In the genomic region with DNA sequence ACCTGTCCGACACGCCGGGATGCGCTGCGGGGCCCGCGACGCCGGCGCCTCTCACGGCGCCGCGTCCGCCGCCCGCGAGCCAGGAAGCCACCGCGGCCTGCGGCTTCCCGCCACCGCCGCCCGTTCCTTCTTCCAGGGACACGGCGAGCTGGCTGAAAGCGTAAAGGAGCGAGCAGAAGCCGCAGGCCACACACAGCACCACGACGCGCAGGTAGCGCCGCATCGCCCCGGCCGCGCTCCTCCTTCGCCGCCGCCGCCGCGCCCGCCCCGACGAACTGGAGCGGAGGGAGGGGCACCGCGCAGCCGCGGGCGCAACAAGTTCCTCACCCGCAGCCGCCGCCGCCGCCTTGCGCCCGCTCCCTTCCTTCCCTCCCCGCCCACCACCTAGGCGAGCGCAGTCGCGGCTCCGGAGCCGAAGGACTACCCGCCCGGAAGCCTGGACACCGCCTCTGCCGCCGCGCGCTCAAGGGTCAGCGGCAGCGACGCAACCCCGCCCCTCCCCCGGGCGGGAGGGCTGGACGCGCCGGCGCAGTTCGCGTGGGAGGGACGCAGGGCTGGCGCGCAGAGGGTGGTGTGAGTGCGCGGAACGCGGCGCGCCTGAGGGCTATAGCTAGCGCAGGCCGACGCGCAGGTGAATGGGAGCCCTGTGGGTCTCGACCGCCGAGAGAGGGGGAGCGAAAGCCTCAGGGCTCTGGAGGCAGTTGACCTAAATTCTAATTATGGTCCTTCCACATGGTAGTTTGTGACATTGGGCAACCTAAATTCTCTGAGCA, we compare ENCODE assay signal across 8 cellular contexts. TPM values are rescaled to one million over a fixed set of nuclear protein-coding genes. Genes with fewer than 3 reads are reported as not detected.
A peak's percentile ranks its signal among the peaks of the same experiment; 100 is the strongest.
DNase-seq lines count a peak whose midpoint lies in the region; ATAC-seq, FAIRE-seq and TF ChIP-seq lines count a peak whose summit lies in the region.

A gene with protein sequence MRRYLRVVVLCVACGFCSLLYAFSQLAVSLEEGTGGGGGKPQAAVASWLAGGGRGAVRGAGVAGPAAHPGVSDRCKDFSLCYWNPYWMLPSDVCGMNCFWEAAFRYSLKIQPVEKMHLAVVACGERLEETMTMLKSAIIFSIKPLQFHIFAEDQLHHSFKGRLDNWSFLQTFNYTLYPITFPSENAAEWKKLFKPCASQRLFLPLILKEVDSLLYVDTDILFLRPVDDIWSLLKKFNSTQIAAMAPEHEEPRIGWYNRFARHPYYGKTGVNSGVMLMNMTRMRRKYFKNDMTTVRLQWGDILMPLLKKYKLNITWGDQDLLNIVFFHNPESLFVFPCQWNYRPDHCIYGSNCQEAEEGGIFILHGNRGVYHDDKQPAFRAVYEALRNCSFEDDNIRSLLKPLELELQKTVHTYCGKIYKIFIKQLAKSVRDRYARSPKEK (minus strand): TSS at position 451 of the 773 bp plus-strand sequence. CDS start 228 bp downstream, at position 223.

- H2AFZ ChIP-seq in OCI-LY7 (ENCODE audit: low read length): peak within 1 kb of the TSS; percentile 93

- peaks cover 42% of the 10 kb centered on the region for H3K79me2 ChIP-seq in OCI-LY7 (ENCODE audit: insufficient read depth, low read depth, low read length)

- H3K27ac ChIP-seq in OCI-LY7 (ENCODE audit: low read depth, low read length, poor library complexity, severe bottlenecking) (peak within 1 kb of the TSS; percentile 49), epithelial cell of prostate (peak within 1 kb of the TSS; percentile 82)

- H3K4me3 ChIP-seq in OCI-LY7 (ENCODE audit: low read depth, low read length, poor library complexity, severe bottlenecking): peak within 1 kb of the TSS; percentile 98

- peak within 1 kb of the TSS; percentile 99 for H3K4me2 ChIP-seq in OCI-LY7 (ENCODE audit: low read length)

- POLR2A ChIA-PET in OCI-LY7 (lab: Charles Lee): interaction anchor here (0.7 to 1.0 kb wide), 10 partner anchors 10 to 708 kb away, joined by 3 to 6 read pairs (median 4); no protein-coding TSS in a partner anchor

- FAIRE-seq in D721Med (lab: Jason Lieb, UNC): no peak

- H3K4me1 ChIP-seq in OCI-LY7 (ENCODE audit: insufficient read depth, low read length, poor library complexity, severe bottlenecking): peaks cover 23% of the 10 kb centered on the region

- TF ChIP-seq CTCF in D721Med (IDR thresholded peaks at IDR 0.05; ENCODE audit: insufficient read depth, missing control alignments) (no peak), OCI-LY7 (conservative IDR thresholded peaks at IDR 0.05; ENCODE audit: low read length) (no peak)

- BruUV-seq in OCI-LY7 (replicated peaks; lab: Mats Ljungman, UMichigan): no TSS peak

- no peaks in the 10 kb centered on the region for H3K36me3 ChIP-seq in OCI-LY7 (ENCODE audit: insufficient read depth, low read length)

- H4K20me1 ChIP-seq in OCI-LY7 (ENCODE audit: insufficient read depth, low read length): peaks cover 15% of the 10 kb centered on the region

- peak; percentile 93 for ATAC-seq in GM21515 (IDR thresholded peaks at IDR 0.05; ENCODE audit: unreplicated experiment)

- DNase-seq in D721Med (ENCODE audit: insufficient read length, low spot score) (peak; percentile 64), HuH-7 (ENCODE audit: low spot score) (peak; percentile 91), OCI-LY7 (ENCODE audit: low spot score) (peak; percentile 87), activated T-cell treated with anti-CD3 and anti-CD28 coated beads for 4 hours (peak; percentile 61), epithelial cell of prostate (ENCODE audit: low read depth, low spot score) (peak; percentile 69), mucosa of gallbladder (ENCODE audit: low spot score) (peak; percentile 93)
- peak; percentile 84 for DNase-seq in stimulated activated CD8-positive, alpha-beta memory T cell treated with anti-CD3 and anti-CD28 coated beads, Interleukin-4, amount 100 ng/mL, for 24 hours (ENCODE audit: low read depth)

- intact Hi-C loops in OCI-LY7 (cut with micrococcal nuclease; ENCODE audit: unreplicated experiment): loop anchor here (2.0 to 5.0 kb wide), 2 partner anchors 92 to 183 kb away; partner anchors contain the start of genes PPHLN1 and ZCRB1

- no peaks in the 10 kb centered on the region for H3K9me3 ChIP-seq in OCI-LY7 (ENCODE audit: low read length)

- H3K9me2 ChIP-seq in OCI-LY7 (ENCODE audit: insufficient read depth, low read length): no peaks in the 10 kb centered on the region

- CTCF ChIA-PET in OCI-LY7 (lab: Charles Lee; ENCODE audit: unreplicated experiment): interaction anchor here (0.6 kb wide), 1 partner anchor 1252 kb away, joined by 3 read pairs; no protein-coding TSS in a partner anchor

RNA-seq across cellular contexts. Expression of the gene that starts here (rescaled TPM):
- 7.9 and 9.0 TPM in 2 replicates for total RNA-seq in OCI-LY7 (2014; rRNA removed; shearing (Covaris generic))
- total RNA-seq in OCI-LY7 (2022) (11.1 and 11.4 TPM in 2 replicates), mucosa of gallbladder (9.6 TPM)

Comparison
In these comparisons a context has a peak if more than half of its experiments do, and no peak if none do; other contexts are left out.
1. Peak in every context shown above with its lines: DNase-seq, ATAC-seq, H3K4me3 ChIP-seq and H3K27ac ChIP-seq.